In the genomic region with DNA sequence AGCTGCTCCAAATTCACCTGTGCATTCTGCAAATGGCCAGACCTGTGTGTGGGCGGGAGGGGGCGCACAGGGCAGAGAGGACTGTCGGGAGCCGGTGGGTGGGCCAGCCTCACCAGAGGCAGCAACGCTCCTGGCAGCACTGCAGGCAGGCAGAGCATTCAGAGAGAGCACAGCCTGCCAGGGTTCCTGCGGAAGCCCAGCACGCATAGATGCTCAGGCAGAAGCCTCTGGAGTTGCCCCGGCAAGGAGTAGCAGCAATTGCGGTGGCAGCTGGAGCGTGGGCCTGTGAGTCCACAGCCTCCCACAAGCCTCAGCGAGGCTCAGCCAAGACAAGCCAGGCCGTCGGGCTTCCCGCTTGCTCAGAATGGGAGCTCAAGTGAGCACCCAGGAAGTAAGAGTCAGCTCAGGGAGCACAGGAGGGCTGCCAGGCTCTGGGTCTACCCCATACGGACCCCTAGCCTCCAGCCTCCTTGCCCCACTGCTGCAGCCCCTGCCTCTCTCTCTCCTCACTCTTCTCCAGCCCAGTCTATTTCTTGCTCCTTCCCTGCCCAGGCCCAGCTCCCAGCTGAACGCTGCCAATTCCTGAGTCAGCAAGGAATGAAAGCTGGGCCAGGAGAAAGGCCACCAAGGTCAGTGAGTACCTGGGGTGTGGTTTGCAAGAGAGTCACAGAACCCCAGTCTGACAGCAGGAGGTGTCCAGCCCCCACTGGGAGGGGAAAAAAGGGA, we compare ENCODE assay signal across 1 cellular context.
TF ChIP-seq lines count a peak whose summit lies in the region.

No MANE protein-coding gene starts in this region.

TF ChIP-seq in IMR-90, 13 proteins besides CTCF, POLR2A, EP300 and RAD21:
- no peak for TF ChIP-seq USF2 (IDR thresholded peaks at IDR 0.05; ENCODE audit: low read depth, low read length)
- TF ChIP-seq MAFK (IDR thresholded peaks at IDR 0.05; ENCODE audit: low read depth, low read length) = peak; percentile 53; the same call in 1 of the 2 replicates
- TF ChIP-seq, protein P1, sequence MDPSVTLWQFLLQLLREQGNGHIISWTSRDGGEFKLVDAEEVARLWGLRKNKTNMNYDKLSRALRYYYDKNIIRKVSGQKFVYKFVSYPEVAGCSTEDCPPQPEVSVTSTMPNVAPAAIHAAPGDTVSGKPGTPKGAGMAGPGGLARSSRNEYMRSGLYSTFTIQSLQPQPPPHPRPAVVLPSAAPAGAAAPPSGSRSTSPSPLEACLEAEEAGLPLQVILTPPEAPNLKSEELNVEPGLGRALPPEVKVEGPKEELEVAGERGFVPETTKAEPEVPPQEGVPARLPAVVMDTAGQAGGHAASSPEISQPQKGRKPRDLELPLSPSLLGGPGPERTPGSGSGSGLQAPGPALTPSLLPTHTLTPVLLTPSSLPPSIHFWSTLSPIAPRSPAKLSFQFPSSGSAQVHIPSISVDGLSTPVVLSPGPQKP (IDR thresholded peaks at IDR 0.05; ENCODE audit: borderline replicate concordance, low read depth, low read length) = no peak
